Comparison of ENCODE assay signal across 10 cellular contexts in genomic region chr19:18317998-18318800, GRCh38. TPM values are rescaled to one million over a fixed set of nuclear protein-coding genes. Genes with fewer than 3 reads are reported as not detected.
DNase-seq lines count a peak whose midpoint lies in the region; ATAC-seq, FAIRE-seq and TF ChIP-seq lines count a peak whose summit lies in the region.
"Had no signal": no experiment of that assay in that cellular context is flagged by ENCODE, and none has a peak within 500 bp of the region (broad histone marks: within the 10 kb centered on the region; RNA-seq: fewer than 3 reads in every experiment).

No MANE protein-coding gene starts in this region.

- H3K36me3 ChIP-seq in K562 (ENCODE audit: control insufficient read depth, insufficient read depth, low read length) (peaks cover 72% of the 10 kb centered on the region), muscle layer of duodenum (ENCODE audit: control insufficient read depth in 1 of 2, insufficient read depth in 2 of 2, low read length in 2 of 2) (peaks cover 0 to 4% of the 10 kb centered on the region in 2 donors)

- peak; percentile 15 for ATAC-seq in K562
- no peak for ATAC-seq in GM19455 (IDR thresholded peaks at IDR 0.05; ENCODE audit: unreplicated experiment)

- WGBS in K562 (ENCODE audit: insufficient coverage, low coverage, missing lambda C conversion rate), result 15% methylated on average over 15 of the region's 15 CpGs

- FAIRE-seq in K562 (lab: Jason Lieb, UNC) (no peak), HTR-8/SVneo (lab: Jason Lieb, UNC) (no peak)

- TF ChIP-seq RAD21 in K562 (CRISPR knock-in tag; conservative IDR thresholded peaks at IDR 0.05 in 1 of 2, IDR thresholded peaks at IDR 0.05 in 1 of 2), result no peak

- 0 out of 2 replicates have a peak, but pooled peaks have one; percentile 46 for TF ChIP-seq EP300 in K562 (IDR thresholded peaks at IDR 0.05; ENCODE audit: low read length)

- H3K9me3 ChIP-seq in K562 (replicated peaks; ENCODE audit: control insufficient read depth, insufficient read depth, low read depth, low read length) (no peaks in the 10 kb centered on the region), muscle layer of duodenum (ENCODE audit: control insufficient read depth in 1 of 2, low read length in 2 of 2) (no peaks in the 10 kb centered on the region)

- TF ChIP-seq POLR2A in K562 (conservative IDR thresholded peaks at IDR 0.05), result no peak; the same call in 1 of the 2 replicates

- peaks cover 33 to 45% of the 10 kb centered on the region in 2 experiments for H3K4me1 ChIP-seq in K562 (replicated peaks in 1 of 2; ENCODE audit: control insufficient read depth in 2 of 2, insufficient read depth in 2 of 2, low read length in 2 of 2)
- H3K4me1 ChIP-seq in muscle layer of duodenum (ENCODE audit: control insufficient read depth in 1 of 2, insufficient read depth in 2 of 2, low read length in 2 of 2), result peaks cover 14 to 19% of the 10 kb centered on the region in 2 donors

- peaks cover 88% of the 10 kb centered on the region for H3K79me2 ChIP-seq in K562 (ENCODE audit: control insufficient read depth, insufficient read depth, low read length)

- CTCF ChIA-PET in K562 (lab: Yijun Ruan, JAX; ENCODE audit: low intra/inter-chr PET ratio), result no interaction called here

- no peak overlapping the region for H2AFZ ChIP-seq in K562 (ENCODE audit: low read depth, low read length)

- POLR2A ChIA-PET in K562 (lab: Yijun Ruan, JAX), result interaction anchor here (0.7 to 4.2 kb wide), 5 partner anchors 11 to 68 kb away, joined by 3 to 43 read pairs (median 6); partner anchors contain the start of genes GDF15 and JUND

- H3K27ac ChIP-seq in K562 (ENCODE audit: extremely low read depth, low read depth, low read length) (peak overlapping the region; percentile 85), muscle layer of duodenum (ENCODE audit: low read length) (peak overlapping the region; percentile 69)

- H3K4me2 ChIP-seq in K562 (ENCODE audit: insufficient read depth, low read length), result peak overlapping the region; percentile 71

- peak overlapping the region; percentile 71 to 92 for H3K9ac ChIP-seq in K562 (ENCODE audit: insufficient read depth in 1 of 2, low read depth in 2 of 2, low read length in 2 of 2)

- H3K9me1 ChIP-seq in K562 (ENCODE audit: control insufficient read depth, insufficient read depth, low read length), result no peaks in the 10 kb centered on the region

- TF ChIP-seq CTCF in K562 (IDR thresholded peaks at IDR 0.05 in 2 of 3, conservative IDR thresholded peaks at IDR 0.05 in 1 of 3; ENCODE audit: insufficient read depth in 2 of 3, low read depth in 1 of 3, low read length in 3 of 3), result no peak
- TF ChIP-seq CTCF in GM13977 (IDR thresholded peaks at IDR 0.05; ENCODE audit: extremely low read depth, insufficient read depth, missing control alignments), result no peak

- no peaks in the 10 kb centered on the region for H4K20me1 ChIP-seq in K562 (replicated peaks; ENCODE audit: control insufficient read depth, insufficient read depth, low read length)

- H3K27me3 ChIP-seq in K562 (ENCODE audit: control insufficient read depth in 2 of 2, insufficient read depth in 2 of 2, low read length in 2 of 2), result no peaks in the 10 kb centered on the region
- H3K27me3 ChIP-seq in muscle layer of duodenum (ENCODE audit: low read depth, low read length), result no peaks in the 10 kb centered on the region

- no TSS peak for BruUV-seq in K562 (replicated peaks; lab: Mats Ljungman, UMichigan)

- peak overlapping the region; percentile 7; the same call in 1 of the 2 replicates for H3K4me3 ChIP-seq in K562
- H3K4me3 ChIP-seq in muscle layer of duodenum (ENCODE audit: low read depth in 1 of 2, low read length in 2 of 2), result no peak overlapping the region

- intact Hi-C loops in K562 (cut with micrococcal nuclease), result loop anchor here (1.0 kb wide), 1 partner anchor 27 kb away; no protein-coding TSS in a partner anchor

- DNase-seq in Ammon's horn (ENCODE audit: low spot score) (peak; percentile 40), SKM-1 (lab: John Stamatoyannopoulos, UW; ENCODE audit: unreplicated experiment) (peak; percentile 4), K562 (ENCODE audit: extremely low read depth in 1 of 4, low spot score in 3 of 4) (peak; percentile 45 to 80 (median 62)), GM13977 (ENCODE audit: low spot score) (no peak), retina (no peak), HTR-8/SVneo (ENCODE audit: insufficient read length, low spot score) (no peak)
- DNase-seq: DMS 273 treated with DMSO at 0.1 percent for 48 hours had no signal

- in situ Hi-C loops in K562 (cut with MboI) (no loop called here), GM13977 (cut with MboI; ENCODE audit: low pct_unique_long_range_greater_than_20kb, low sequenced_read_pairs, unreplicated experiment) (no loop called here)

RNA-seq across cellular contexts. Expression of gene LSM4, which starts 4.7 kb away (rescaled TPM):
- total RNA-seq in K562 (2011; cell fraction: chromatin; rRNA removed; ENCODE audit: low replicate concordance), result 34.5 and 96.0 TPM in 2 replicates
- total RNA-seq in K562 (2011; cell fraction: nucleolus; rRNA removed), result 110 and 120 TPM in 2 replicates
- 70.1 and 74.1 TPM in 2 replicates for total RNA-seq in K562 (2011; cell fraction: nucleoplasm; rRNA removed)
- total RNA-seq in K562 (2014; rRNA removed) (763 and 822 TPM in 2 replicates), K562 (2014; rRNA removed; fragmentation: Illumina TruSeq; extraction: Trizol) (202 and 208 TPM in 2 replicates), K562 (2015; rRNA removed; fragmentation: Illumina TruSeq; extraction: Trizol) (273 and 275 TPM in 2 replicates), K562 (2021) (362 and 385 TPM in 2 replicates)
- polyA plus RNA-seq in K562 (2011; rRNA removed) (188 and 201 TPM in 2 replicates), K562 (2014; fragmentation: Illumina TruSeq; extraction: Trizol) (126 and 203 TPM in 2 replicates), K562 (2014; fragmentation: Nextera tagmentation; extraction: Ambion mirVana) (10 to 100 TPM; 11.9 to 29.7 TPM), K562 (2014; rRNA removed) (674 and 746 TPM in 2 replicates)
- 294 and 432 TPM in 2 replicates for polyA plus RNA-seq in K562 (2011; cell fraction: cytosol; rRNA removed)
- 206 and 249 TPM in 2 replicates for polyA plus RNA-seq in K562 (2011; cell fraction: nucleus; rRNA removed)
- polyA plus RNA-seq in K562 (2012), result 245 and 279 TPM in 2 replicates
- 38.4 and 39.9 TPM in 2 replicates for polyA minus RNA-seq in K562 (2011; rRNA and poly(A)+ RNA removed)
- polyA minus RNA-seq in K562 (2011; cell fraction: cytosol; rRNA and poly(A)+ RNA removed), result 64.5 and 67.5 TPM in 2 replicates
- 48.1 and 57.9 TPM in 2 replicates for polyA minus RNA-seq in K562 (2011; cell fraction: nucleus; rRNA and poly(A)+ RNA removed)

RNA-seq across cellular contexts. Expression of gene PGPEP1, which starts 22.2 kb away (rescaled TPM):
- 44.2 and 152 TPM in 2 replicates for total RNA-seq in K562 (2011; cell fraction: chromatin; rRNA removed; ENCODE audit: low replicate concordance)
- total RNA-seq in K562 (2011; cell fraction: nucleolus; rRNA removed), result 93.0 and 102 TPM in 2 replicates
- 67.2 and 79.3 TPM in 2 replicates for total RNA-seq in K562 (2011; cell fraction: nucleoplasm; rRNA removed)
- total RNA-seq in K562 (2014; rRNA removed), result 29.5 and 33.8 TPM in 2 replicates
- total RNA-seq in K562 (2014; rRNA removed; fragmentation: Illumina TruSeq; extraction: Trizol), result 32.2 and 33.5 TPM in 2 replicates
- 37.3 and 38.5 TPM in 2 replicates for total RNA-seq in K562 (2015; rRNA removed; fragmentation: Illumina TruSeq; extraction: Trizol)
- 61.7 and 69.6 TPM in 2 replicates for total RNA-seq in K562 (2021)
- polyA plus RNA-seq in K562 (2011; rRNA removed), result 37.8 and 43.0 TPM in 2 replicates
- 33.8 and 35.3 TPM in 2 replicates for polyA plus RNA-seq in K562 (2011; cell fraction: cytosol; rRNA removed)
- polyA plus RNA-seq in K562 (2011; cell fraction: nucleus; rRNA removed), result 40.8 and 54.8 TPM in 2 replicates
- polyA plus RNA-seq in K562 (2012), result 28.3 and 41.7 TPM in 2 replicates
- polyA plus RNA-seq in K562 (2014; fragmentation: Illumina TruSeq; extraction: Trizol), result 36.1 and 36.4 TPM in 2 replicates
- 10 to 100 TPM in 1 of 2 experiments, 1 to 10 TPM in 1; 10.0 to 13.4 TPM for polyA plus RNA-seq in K562 (2014; fragmentation: Nextera tagmentation; extraction: Ambion mirVana)
- 32.1 and 33.5 TPM in 2 replicates for polyA plus RNA-seq in K562 (2014; rRNA removed)
- 49.2 and 73.9 TPM in 2 replicates for polyA minus RNA-seq in K562 (2011; rRNA and poly(A)+ RNA removed)
- 39.5 and 43.2 TPM in 2 replicates for polyA minus RNA-seq in K562 (2011; cell fraction: cytosol; rRNA and poly(A)+ RNA removed)
- 33.0 and 37.7 TPM in 2 replicates for polyA minus RNA-seq in K562 (2011; cell fraction: nucleus; rRNA and poly(A)+ RNA removed)

RNA-seq across cellular contexts. Expression of gene JUND, which starts 36.8 kb away (rescaled TPM):
- total RNA-seq in K562 (2011; cell fraction: chromatin; rRNA removed; ENCODE audit: low replicate concordance), result 31.7 and 143 TPM in 2 replicates
- total RNA-seq in K562 (2011; cell fraction: nucleolus; rRNA removed), result 201 and 240 TPM in 2 replicates
- 97.7 and 104 TPM in 2 replicates for total RNA-seq in K562 (2011; cell fraction: nucleoplasm; rRNA removed)
- total RNA-seq in K562 (2014; rRNA removed) (279 and 297 TPM in 2 replicates), K562 (2014; rRNA removed; fragmentation: Illumina TruSeq; extraction: Trizol) (17.4 and 22.6 TPM in 2 replicates), K562 (2015; rRNA removed; fragmentation: Illumina TruSeq; extraction: Trizol) (33.1 and 33.7 TPM in 2 replicates), K562 (2021) (245 and 286 TPM in 2 replicates)
- polyA plus RNA-seq in K562 (2011; rRNA removed) (74.2 and 83.0 TPM in 2 replicates), K562 (2014; fragmentation: Illumina TruSeq; extraction: Trizol) (42.3 and 63.5 TPM in 2 replicates), K562 (2014; fragmentation: Nextera tagmentation; extraction: Ambion mirVana) (10 to 100 TPM in 1 of 2 experiments, 1 to 10 TPM in 1; 6.4 to 11.8 TPM), K562 (2014; rRNA removed) (210 and 216 TPM in 2 replicates)
- polyA plus RNA-seq in K562 (2011; cell fraction: cytosol; rRNA removed), result 93.8 and 405 TPM in 2 replicates
- 78.6 and 150 TPM in 2 replicates for polyA plus RNA-seq in K562 (2011; cell fraction: nucleus; rRNA removed)
- polyA plus RNA-seq in K562 (2012), result 73.8 and 111 TPM in 2 replicates
- 27.0 and 65.5 TPM in 2 replicates for polyA minus RNA-seq in K562 (2011; rRNA and poly(A)+ RNA removed)
- 243 and 277 TPM in 2 replicates for polyA minus RNA-seq in K562 (2011; cell fraction: cytosol; rRNA and poly(A)+ RNA removed)
- polyA minus RNA-seq in K562 (2011; cell fraction: nucleus; rRNA and poly(A)+ RNA removed), result 89.5 and 108 TPM in 2 replicates

RNA-seq across cellular contexts. Expression of gene IQCN, which starts 43.9 kb away (rescaled TPM):
- 0.35 and 0.67 TPM in 2 replicates for total RNA-seq in K562 (2011; cell fraction: chromatin; rRNA removed; ENCODE audit: low replicate concordance)
- 0.17 and 0.39 TPM in 2 replicates for total RNA-seq in K562 (2011; cell fraction: nucleolus; rRNA removed)
- 0.29 and 0.38 TPM in 2 replicates for total RNA-seq in K562 (2011; cell fraction: nucleoplasm; rRNA removed)
- total RNA-seq in K562 (2014; rRNA removed) (0.04 and 0.05 TPM in 2 replicates), K562 (2014; rRNA removed; fragmentation: Illumina TruSeq; extraction: Trizol) (0.04 TPM in 1 of 2 replicates, not detected in the other), K562 (2015; rRNA removed; fragmentation: Illumina TruSeq; extraction: Trizol) (0.04 and 0.07 TPM in 2 replicates), K562 (2021) (0.07 and 0.16 TPM in 2 replicates)
- polyA plus RNA-seq in K562 (2011; rRNA removed) (0.01 and 0.03 TPM in 2 replicates), K562 (2014; fragmentation: Illumina TruSeq; extraction: Trizol) (0.01 and 0.03 TPM in 2 replicates), K562 (2014; fragmentation: Nextera tagmentation; extraction: Ambion mirVana) (not detected), K562 (2014; rRNA removed) (not detected in 2 replicates)
- polyA plus RNA-seq in K562 (2011; cell fraction: cytosol; rRNA removed), result 0.01 TPM in 1 of 2 replicates, not detected in the other
- polyA plus RNA-seq in K562 (2011; cell fraction: nucleus; rRNA removed), result 0.06 and 0.33 TPM in 2 replicates
- 0.05 and 0.35 TPM in 2 replicates for polyA plus RNA-seq in K562 (2012)
- polyA minus RNA-seq in K562 (2011; rRNA and poly(A)+ RNA removed), result 0.21 TPM in 1 of 2 replicates, not detected in the other
- not detected in 2 replicates for polyA minus RNA-seq in K562 (2011; cell fraction: cytosol; rRNA and poly(A)+ RNA removed)
- 0.22 and 0.27 TPM in 2 replicates for polyA minus RNA-seq in K562 (2011; cell fraction: nucleus; rRNA and poly(A)+ RNA removed)
- total RNA-seq: HT1080 had no signal

Comparison
In these comparisons a context has a peak if more than half of its experiments do, and no peak if none do; other contexts are left out.
1. DNase-seq: peak in Ammon's horn (single experiment), SKM-1 (single experiment) and K562 (4 of 4); none in GM13977 (single experiment), retina (single experiment) and HTR-8/SVneo (single experiment).